ENCODE assay signal across 2 cellular contexts in the genomic region with DNA sequence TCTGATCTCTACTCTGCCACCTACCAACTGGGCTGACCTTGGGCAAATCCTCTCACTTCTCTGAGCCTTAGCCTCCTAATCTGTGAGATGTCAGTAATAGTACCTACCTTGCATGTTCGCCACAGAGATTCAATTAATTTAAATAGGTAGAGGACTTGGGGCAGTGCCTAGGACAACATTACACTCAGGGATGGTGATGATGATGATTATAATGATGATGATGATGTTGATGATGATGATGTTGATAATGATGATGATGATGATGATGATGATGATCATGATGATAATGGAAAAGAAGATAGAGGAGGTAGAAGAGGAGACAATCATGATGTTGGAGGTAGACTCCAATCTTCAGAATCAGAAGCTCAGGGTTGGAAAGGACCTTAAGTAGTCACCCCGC.
TF ChIP-seq lines count a peak whose summit lies in the region.

No MANE protein-coding gene starts in this region.

TF ChIP-seq in HepG2, 621 proteins besides CTCF, POLR2A, EP300 and RAD21 (continued from another document):
- TF ChIP-seq, protein P1, sequence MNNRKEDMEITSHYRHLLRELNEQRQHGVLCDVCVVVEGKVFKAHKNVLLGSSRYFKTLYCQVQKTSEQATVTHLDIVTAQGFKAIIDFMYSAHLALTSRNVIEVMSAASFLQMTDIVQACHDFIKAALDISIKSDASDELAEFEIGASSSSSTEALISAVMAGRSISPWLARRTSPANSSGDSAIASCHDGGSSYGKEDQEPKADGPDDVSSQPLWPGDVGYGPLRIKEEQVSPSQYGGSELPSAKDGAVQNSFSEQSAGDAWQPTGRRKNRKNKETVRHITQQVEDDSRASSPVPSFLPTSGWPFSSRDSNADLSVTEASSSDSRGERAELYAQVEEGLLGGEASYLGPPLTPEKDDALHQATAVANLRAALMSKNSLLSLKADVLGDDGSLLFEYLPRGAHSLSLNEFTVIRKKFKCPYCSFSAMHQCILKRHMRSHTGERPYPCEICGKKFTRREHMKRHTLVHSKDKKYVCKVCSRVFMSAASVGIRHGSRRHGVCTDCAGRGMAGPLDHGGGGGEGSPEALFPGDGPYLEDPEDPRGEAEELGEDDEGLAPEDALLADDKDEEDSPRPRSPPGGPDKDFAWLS (CRISPR knock-in tag; IDR thresholded peaks at IDR 0.05; ENCODE audit: borderline replicate concordance): no peak

TF ChIP-seq in HEK293, 187 proteins besides CTCF, POLR2A, EP300 and RAD21 (continued from another document):
- TF ChIP-seq, protein P2, sequence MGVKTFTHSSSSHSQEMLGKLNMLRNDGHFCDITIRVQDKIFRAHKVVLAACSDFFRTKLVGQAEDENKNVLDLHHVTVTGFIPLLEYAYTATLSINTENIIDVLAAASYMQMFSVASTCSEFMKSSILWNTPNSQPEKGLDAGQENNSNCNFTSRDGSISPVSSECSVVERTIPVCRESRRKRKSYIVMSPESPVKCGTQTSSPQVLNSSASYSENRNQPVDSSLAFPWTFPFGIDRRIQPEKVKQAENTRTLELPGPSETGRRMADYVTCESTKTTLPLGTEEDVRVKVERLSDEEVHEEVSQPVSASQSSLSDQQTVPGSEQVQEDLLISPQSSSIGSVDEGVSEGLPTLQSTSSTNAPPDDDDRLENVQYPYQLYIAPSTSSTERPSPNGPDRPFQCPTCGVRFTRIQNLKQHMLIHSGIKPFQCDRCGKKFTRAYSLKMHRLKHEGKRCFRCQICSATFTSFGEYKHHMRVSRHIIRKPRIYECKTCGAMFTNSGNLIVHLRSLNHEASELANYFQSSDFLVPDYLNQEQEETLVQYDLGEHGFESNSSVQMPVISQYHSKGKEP (tag by site-specific recombination; IDR thresholded peaks at IDR 0.05): no peak
- TF ChIP-seq, protein P3, sequence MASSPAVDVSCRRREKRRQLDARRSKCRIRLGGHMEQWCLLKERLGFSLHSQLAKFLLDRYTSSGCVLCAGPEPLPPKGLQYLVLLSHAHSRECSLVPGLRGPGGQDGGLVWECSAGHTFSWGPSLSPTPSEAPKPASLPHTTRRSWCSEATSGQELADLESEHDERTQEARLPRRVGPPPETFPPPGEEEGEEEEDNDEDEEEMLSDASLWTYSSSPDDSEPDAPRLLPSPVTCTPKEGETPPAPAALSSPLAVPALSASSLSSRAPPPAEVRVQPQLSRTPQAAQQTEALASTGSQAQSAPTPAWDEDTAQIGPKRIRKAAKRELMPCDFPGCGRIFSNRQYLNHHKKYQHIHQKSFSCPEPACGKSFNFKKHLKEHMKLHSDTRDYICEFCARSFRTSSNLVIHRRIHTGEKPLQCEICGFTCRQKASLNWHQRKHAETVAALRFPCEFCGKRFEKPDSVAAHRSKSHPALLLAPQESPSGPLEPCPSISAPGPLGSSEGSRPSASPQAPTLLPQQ (tag by site-specific recombination; IDR thresholded peaks at IDR 0.05): no peak
- TF ChIP-seq, protein P4, sequence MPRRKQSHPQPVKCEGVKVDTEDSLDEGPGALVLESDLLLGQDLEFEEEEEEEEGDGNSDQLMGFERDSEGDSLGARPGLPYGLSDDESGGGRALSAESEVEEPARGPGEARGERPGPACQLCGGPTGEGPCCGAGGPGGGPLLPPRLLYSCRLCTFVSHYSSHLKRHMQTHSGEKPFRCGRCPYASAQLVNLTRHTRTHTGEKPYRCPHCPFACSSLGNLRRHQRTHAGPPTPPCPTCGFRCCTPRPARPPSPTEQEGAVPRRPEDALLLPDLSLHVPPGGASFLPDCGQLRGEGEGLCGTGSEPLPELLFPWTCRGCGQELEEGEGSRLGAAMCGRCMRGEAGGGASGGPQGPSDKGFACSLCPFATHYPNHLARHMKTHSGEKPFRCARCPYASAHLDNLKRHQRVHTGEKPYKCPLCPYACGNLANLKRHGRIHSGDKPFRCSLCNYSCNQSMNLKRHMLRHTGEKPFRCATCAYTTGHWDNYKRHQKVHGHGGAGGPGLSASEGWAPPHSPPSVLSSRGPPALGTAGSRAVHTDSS (tag by site-specific recombination; IDR thresholded peaks at IDR 0.05): peak; percentile 80
- TF ChIP-seq ZNF140 (tag by site-specific recombination; IDR thresholded peaks at IDR 0.05): no peak
TF ChIP-seq in HEK293: peak in this region for 1.
